Comparison of ENCODE assay signal across 18 cellular contexts in genomic region chr1:87169250-87169910, GRCh38.
"Had no signal": no experiment of that assay in that cellular context is flagged by ENCODE, and none has a peak within 500 bp of the region (broad histone marks: within the 10 kb centered on the region; RNA-seq: fewer than 3 reads in every experiment).

No MANE protein-coding gene starts in this region.

- H3K9me3 Mint-ChIP-seq: activated naive CD4-positive, alpha-beta T cell treated with anti-CD3 and anti-CD28 coated beads for 36 hours; activated naive CD8-positive, alpha-beta T cell treated with anti-CD3 and anti-CD28 coated beads, Interleukin-2, amount 50 U/mL, for 24 hours; activated T-helper 17 cell treated with anti-CD3 and anti-CD28 coated beads, Interleukin-2, amount 50 U/mL, for 72 hours; central memory CD8-positive, alpha-beta T cell; T-cell had no signal

- DNase-seq: activated CD4-positive, alpha-beta T cell treated with anti-CD3 and anti-CD28 coated beads for 1 hour; activated CD4-positive, alpha-beta T cell treated with anti-CD3 and anti-CD28 coated beads, Interleukin-2, amount 50 U/mL, for 4 hours; activated naive CD4-positive, alpha-beta T cell treated with anti-CD3 and anti-CD28 coated beads for 36 hours; activated naive CD8-positive, alpha-beta T cell treated with anti-CD3 and anti-CD28 coated beads, Interleukin-2, amount 50 U/mL, for 24 hours; activated T-cell treated with anti-CD3 and anti-CD28 coated beads for 4 hours; cortex of kidney; effector CD8-positive, alpha-beta T cell; foreskin keratinocyte; kidney glomerular epithelial cell; lower lobe of right lung; midbrain; right lobe of liver; stimulated activated naive CD8-positive, alpha-beta T cell treated with anti-CD3 and anti-CD28 coated beads, Interleukin-15, Interleukin-2, amounts not matched to agents 100 U/mL and 50 U/mL, for 24 hours; T-cell; T-helper 9 cell; upper lobe of left lung had no signal

- ATAC-seq: activated naive CD8-positive, alpha-beta T cell treated with anti-CD3 and anti-CD28 coated beads, Interleukin-2, amount 50 U/mL, for 24 hours; activated T-helper 17 cell treated with anti-CD3 and anti-CD28 coated beads, Interleukin-2, amount 50 U/mL, for 72 hours; foreskin keratinocyte; lower lobe of right lung; stimulated activated naive CD8-positive, alpha-beta T cell treated with anti-CD3 and anti-CD28 coated beads, Interleukin-15, Interleukin-2, amounts not matched to agents 100 U/mL and 50 U/mL, for 24 hours; T-cell had no signal

- H3K4me1 Mint-ChIP-seq: activated naive CD8-positive, alpha-beta T cell treated with anti-CD3 and anti-CD28 coated beads, Interleukin-2, amount 50 U/mL, for 24 hours; activated T-helper 17 cell treated with anti-CD3 and anti-CD28 coated beads, Interleukin-2, amount 50 U/mL, for 72 hours; central memory CD8-positive, alpha-beta T cell; T-cell had no signal

- H3K4me3 Mint-ChIP-seq: activated naive CD4-positive, alpha-beta T cell treated with anti-CD3 and anti-CD28 coated beads for 36 hours; activated naive CD8-positive, alpha-beta T cell treated with anti-CD3 and anti-CD28 coated beads, Interleukin-2, amount 50 U/mL, for 24 hours; activated T-helper 17 cell treated with anti-CD3 and anti-CD28 coated beads, Interleukin-2, amount 50 U/mL, for 72 hours; central memory CD8-positive, alpha-beta T cell; T-cell had no signal

- H3K27ac Mint-ChIP-seq: activated naive CD4-positive, alpha-beta T cell treated with anti-CD3 and anti-CD28 coated beads for 36 hours; activated naive CD8-positive, alpha-beta T cell treated with anti-CD3 and anti-CD28 coated beads, Interleukin-2, amount 50 U/mL, for 24 hours; activated T-helper 17 cell treated with anti-CD3 and anti-CD28 coated beads, Interleukin-2, amount 50 U/mL, for 72 hours; T-cell had no signal

- H3K36me3 Mint-ChIP-seq: T-cell had no signal
